ENCODE assay signal across 21 cellular contexts in genomic region chr10:105549731-105550130, GRCh38.
"Had no signal": no experiment of that assay in that cellular context is flagged by ENCODE, and none has a peak within 500 bp of the region (broad histone marks: within the 10 kb centered on the region; RNA-seq: fewer than 3 reads in every experiment).

No MANE protein-coding gene starts in this region.

- H3K36me3 ChIP-seq: left ventricle myocardium inferior, ovary, sigmoid colon, spleen, suprapubic skin, thoracic aorta, tibial artery, upper lobe of right lung had no signal

- H3K27ac ChIP-seq: left ventricle myocardium inferior, ovary, sigmoid colon, spleen, suprapubic skin, thoracic aorta, tibial artery, upper lobe of right lung had no signal

- H3K27me3 ChIP-seq: ovary, sigmoid colon, spleen, suprapubic skin, tibial artery, upper lobe of right lung had no signal

- DNase-seq: hypothalamus; islet precursor cell; left ventricle myocardium inferior; mesendoderm; naive thymus-derived CD4-positive, alpha-beta T cell; ovary; right cardiac atrium; sigmoid colon; small intestine; stimulated activated CD4-positive, alpha-beta T cell treated with anti-CD3 and anti-CD28 coated beads, Interleukin-4, amount 100 ng/mL, for 24 hours; stimulated activated naive CD4-positive, alpha-beta T cell; tibial artery; trophoblast cell; upper lobe of right lung had no signal

- ATAC-seq: naive thymus-derived CD4-positive, alpha-beta T cell; natural killer cell treated with Interleukin-12 subunit alpha and Interleukin-12 subunit beta and Interleukin-15 and Interleukin-18, amount 100 ng/mL, for 72 hours; right cardiac atrium; stimulated activated effector memory CD8-positive, alpha-beta T cell treated with anti-CD3 and anti-CD28 coated beads, Interleukin-12 subunit alpha, Interleukin-12 subunit beta, amount 100 ng/mL, for 72 hours; upper lobe of right lung had no signal

- FAIRE-seq: small intestine, urothelium cell line had no signal

- H3K9me3 ChIP-seq: left ventricle myocardium inferior, ovary, sigmoid colon, suprapubic skin, thoracic aorta, tibial artery, upper lobe of right lung had no signal

- H3K4me1 ChIP-seq: left ventricle myocardium inferior, sigmoid colon, spleen, suprapubic skin, tibial artery, upper lobe of right lung had no signal

- H3K4me3 ChIP-seq: left ventricle myocardium inferior, lung, ovary, sigmoid colon, spleen, suprapubic skin, thoracic aorta, tibial artery, upper lobe of right lung had no signal
